Comparison of ENCODE assay signal across 1 cellular context in the genomic region with DNA sequence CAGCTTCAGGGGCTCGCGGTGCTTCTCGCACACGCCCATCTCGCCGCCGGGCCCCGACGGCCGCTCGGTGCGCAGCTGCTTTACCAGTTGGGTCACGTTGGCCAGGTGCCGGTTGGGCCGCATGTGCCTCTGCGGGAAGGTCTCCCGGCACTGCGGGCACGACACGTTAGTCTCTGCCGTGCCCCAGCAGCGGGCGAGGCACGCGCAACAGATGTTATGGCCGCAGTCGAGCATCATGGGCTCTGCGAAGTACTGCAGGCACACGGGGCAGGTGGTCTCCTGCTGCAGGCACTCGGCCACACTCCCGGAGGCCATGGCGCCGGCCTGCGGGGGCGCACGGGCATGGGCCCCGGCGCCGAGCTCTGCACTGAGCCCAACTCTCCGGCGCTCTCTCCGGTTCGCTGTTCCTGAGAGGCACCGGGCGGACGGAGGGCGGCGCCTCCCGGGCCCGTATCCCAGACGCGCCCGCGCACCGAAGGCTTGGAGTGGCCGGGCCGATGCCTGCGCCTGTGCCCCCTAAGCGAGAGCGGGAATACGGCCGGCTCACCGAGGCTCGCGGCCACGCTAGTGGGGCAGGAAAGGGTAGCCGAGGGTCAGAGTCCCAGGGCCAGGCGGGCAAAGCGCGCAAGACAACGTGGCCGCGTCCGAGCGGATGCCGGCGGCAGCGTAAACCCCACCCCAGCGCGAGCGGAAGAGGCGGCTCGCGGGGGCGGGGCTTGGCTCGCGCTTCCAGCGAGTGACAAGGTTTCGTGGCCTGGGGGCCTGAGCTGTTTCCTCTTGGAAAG.
A peak's percentile ranks its signal among the peaks of the same experiment; 100 is the strongest.
TF ChIP-seq lines count a peak whose summit lies in the region.

A gene with protein sequence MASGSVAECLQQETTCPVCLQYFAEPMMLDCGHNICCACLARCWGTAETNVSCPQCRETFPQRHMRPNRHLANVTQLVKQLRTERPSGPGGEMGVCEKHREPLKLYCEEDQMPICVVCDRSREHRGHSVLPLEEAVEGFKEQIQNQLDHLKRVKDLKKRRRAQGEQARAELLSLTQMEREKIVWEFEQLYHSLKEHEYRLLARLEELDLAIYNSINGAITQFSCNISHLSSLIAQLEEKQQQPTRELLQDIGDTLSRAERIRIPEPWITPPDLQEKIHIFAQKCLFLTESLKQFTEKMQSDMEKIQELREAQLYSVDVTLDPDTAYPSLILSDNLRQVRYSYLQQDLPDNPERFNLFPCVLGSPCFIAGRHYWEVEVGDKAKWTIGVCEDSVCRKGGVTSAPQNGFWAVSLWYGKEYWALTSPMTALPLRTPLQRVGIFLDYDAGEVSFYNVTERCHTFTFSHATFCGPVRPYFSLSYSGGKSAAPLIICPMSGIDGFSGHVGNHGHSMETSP (minus strand): TSS at position 668 of the 785 bp plus-strand sequence. CDS start 353 bp downstream, at position 315.

TF ChIP-seq in HepG2, 621 proteins besides CTCF, POLR2A, EP300 and RAD21 (continued from another document and continues in another):
- TF ChIP-seq ZFP36L2 (CRISPR knock-in tag; IDR thresholded peaks at IDR 0.05) (no peak), ZNF790 (CRISPR knock-in tag; IDR thresholded peaks at IDR 0.05; ENCODE audit: borderline replicate concordance) (peak; percentile 94), ZNF570 (CRISPR knock-in tag; IDR thresholded peaks at IDR 0.05; ENCODE audit: borderline replicate concordance) (peak; percentile 35; the same call in 1 of the 2 replicates), XBP1 (CRISPR knock-in tag; IDR thresholded peaks at IDR 0.05) (peak; percentile 97), ZNF329 (CRISPR knock-in tag; IDR thresholded peaks at IDR 0.05; ENCODE audit: low read depth) (peak; percentile 91), JUN (CRISPR knock-in tag; IDR thresholded peaks at IDR 0.05) (peak; percentile 50; the same call in 1 of the 2 replicates), RXRA (CRISPR knock-in tag; IDR thresholded peaks at IDR 0.05) (peak; percentile 41; the same call in 1 of the 2 replicates), SRSF1 (optimal IDR thresholded peaks at IDR 0.05; ENCODE audit: low read depth, low read length) (no peak), GTF2F1 (IDR thresholded peaks at IDR 0.05; ENCODE audit: low read length) (no peak), SP140L (CRISPR knock-in tag; IDR thresholded peaks at IDR 0.05; ENCODE audit: borderline replicate concordance) (no peak), ZNF17 (CRISPR knock-in tag; IDR thresholded peaks at IDR 0.05) (peak; percentile 86; the same call in 1 of the 2 replicates), ZNF143 (CRISPR knock-in tag; IDR thresholded peaks at IDR 0.05) (peak; percentile 76; the same call in 1 of the 2 replicates), MED13 (CRISPR knock-in tag; IDR thresholded peaks at IDR 0.05) (peak; percentile 89; the same call in 1 of the 2 replicates), MXD4 (CRISPR knock-in tag; IDR thresholded peaks at IDR 0.05) (peak; percentile 93), ZNF253 (CRISPR knock-in tag; IDR thresholded peaks at IDR 0.05; ENCODE audit: borderline replicate concordance) (peak; percentile 89), YEATS2 (CRISPR knock-in tag; IDR thresholded peaks at IDR 0.05; ENCODE audit: borderline replicate concordance) (peak; percentile 95), HNRNPK (IDR thresholded peaks at IDR 0.05; ENCODE audit: low read depth, low read length, poor library complexity, severe bottlenecking) (peak; percentile 34), ZNF749 (CRISPR knock-in tag; IDR thresholded peaks at IDR 0.05; ENCODE audit: borderline replicate concordance) (peak; percentile 60), THAP11 (CRISPR knock-in tag; IDR thresholded peaks at IDR 0.05) (peak; percentile 89), NCOA1 (CRISPR knock-in tag; IDR thresholded peaks at IDR 0.05) (no peak; the same call in 1 of the 2 replicates), NCOA2 (CRISPR knock-in tag; IDR thresholded peaks at IDR 0.05) (0 out of 2 replicates have a peak, but pooled peaks have one; percentile 20), ZNF230 (CRISPR knock-in tag; IDR thresholded peaks at IDR 0.05) (peak; percentile 92; the same call in 1 of the 2 replicates), FOXK1 (CRISPR knock-in tag; IDR thresholded peaks at IDR 0.05; ENCODE audit: borderline replicate concordance, low read depth) (no peak), MAFG (CRISPR knock-in tag; IDR thresholded peaks at IDR 0.05) (peak; percentile 36; the same call in 1 of the 2 replicates), ZNF772 (CRISPR knock-in tag; IDR thresholded peaks at IDR 0.05) (peak; percentile 94), GZF1 (CRISPR knock-in tag; IDR thresholded peaks at IDR 0.05) (no peak; the same call in 1 of the 2 replicates), PHB2 (IDR thresholded peaks at IDR 0.05; ENCODE audit: partially characterized antibody) (no peak), ZNF34 (CRISPR knock-in tag; IDR thresholded peaks at IDR 0.05; ENCODE audit: borderline replicate concordance) (0 out of 2 replicates have a peak, but pooled peaks have one; percentile 64), ZNF644 (CRISPR knock-in tag; IDR thresholded peaks at IDR 0.05; ENCODE audit: low read depth) (no peak), IKZF4 (CRISPR knock-in tag; IDR thresholded peaks at IDR 0.05; ENCODE audit: borderline replicate concordance, low read depth, not compliant biosample characterization) (peak; percentile 95)
- TF ChIP-seq, protein P1, sequence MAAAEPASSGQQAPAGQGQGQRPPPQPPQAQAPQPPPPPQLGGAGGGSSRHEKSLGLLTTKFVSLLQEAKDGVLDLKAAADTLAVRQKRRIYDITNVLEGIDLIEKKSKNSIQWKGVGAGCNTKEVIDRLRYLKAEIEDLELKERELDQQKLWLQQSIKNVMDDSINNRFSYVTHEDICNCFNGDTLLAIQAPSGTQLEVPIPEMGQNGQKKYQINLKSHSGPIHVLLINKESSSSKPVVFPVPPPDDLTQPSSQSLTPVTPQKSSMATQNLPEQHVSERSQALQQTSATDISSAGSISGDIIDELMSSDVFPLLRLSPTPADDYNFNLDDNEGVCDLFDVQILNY (CRISPR knock-in tag; conservative IDR thresholded peaks at IDR 0.05): peak; percentile 77; the same call in 1 of the 2 replicates
- TF ChIP-seq, protein P2, sequence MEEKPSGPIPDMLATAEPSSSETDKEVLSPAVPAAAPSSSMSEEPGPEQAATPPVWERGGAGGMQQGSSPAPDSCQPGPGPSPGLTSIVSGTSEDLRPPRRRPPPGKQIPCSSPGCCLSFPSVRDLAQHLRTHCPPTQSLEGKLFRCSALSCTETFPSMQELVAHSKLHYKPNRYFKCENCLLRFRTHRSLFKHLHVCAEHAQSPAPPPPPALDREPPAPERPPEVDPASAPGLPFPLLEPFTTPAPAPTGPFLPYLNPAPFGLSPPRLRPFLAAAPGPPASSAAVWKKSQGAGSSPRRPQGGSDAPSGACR (CRISPR knock-in tag; IDR thresholded peaks at IDR 0.05): peak; percentile 95
- TF ChIP-seq, protein P3, sequence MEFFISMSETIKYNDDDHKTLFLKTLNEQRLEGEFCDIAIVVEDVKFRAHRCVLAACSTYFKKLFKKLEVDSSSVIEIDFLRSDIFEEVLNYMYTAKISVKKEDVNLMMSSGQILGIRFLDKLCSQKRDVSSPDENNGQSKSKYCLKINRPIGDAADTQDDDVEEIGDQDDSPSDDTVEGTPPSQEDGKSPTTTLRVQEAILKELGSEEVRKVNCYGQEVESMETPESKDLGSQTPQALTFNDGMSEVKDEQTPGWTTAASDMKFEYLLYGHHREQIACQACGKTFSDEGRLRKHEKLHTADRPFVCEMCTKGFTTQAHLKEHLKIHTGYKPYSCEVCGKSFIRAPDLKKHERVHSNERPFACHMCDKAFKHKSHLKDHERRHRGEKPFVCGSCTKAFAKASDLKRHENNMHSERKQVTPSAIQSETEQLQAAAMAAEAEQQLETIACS (CRISPR knock-in tag; IDR thresholded peaks at IDR 0.05): no peak; the same call in 1 of the 2 replicates
- TF ChIP-seq, protein P4, sequence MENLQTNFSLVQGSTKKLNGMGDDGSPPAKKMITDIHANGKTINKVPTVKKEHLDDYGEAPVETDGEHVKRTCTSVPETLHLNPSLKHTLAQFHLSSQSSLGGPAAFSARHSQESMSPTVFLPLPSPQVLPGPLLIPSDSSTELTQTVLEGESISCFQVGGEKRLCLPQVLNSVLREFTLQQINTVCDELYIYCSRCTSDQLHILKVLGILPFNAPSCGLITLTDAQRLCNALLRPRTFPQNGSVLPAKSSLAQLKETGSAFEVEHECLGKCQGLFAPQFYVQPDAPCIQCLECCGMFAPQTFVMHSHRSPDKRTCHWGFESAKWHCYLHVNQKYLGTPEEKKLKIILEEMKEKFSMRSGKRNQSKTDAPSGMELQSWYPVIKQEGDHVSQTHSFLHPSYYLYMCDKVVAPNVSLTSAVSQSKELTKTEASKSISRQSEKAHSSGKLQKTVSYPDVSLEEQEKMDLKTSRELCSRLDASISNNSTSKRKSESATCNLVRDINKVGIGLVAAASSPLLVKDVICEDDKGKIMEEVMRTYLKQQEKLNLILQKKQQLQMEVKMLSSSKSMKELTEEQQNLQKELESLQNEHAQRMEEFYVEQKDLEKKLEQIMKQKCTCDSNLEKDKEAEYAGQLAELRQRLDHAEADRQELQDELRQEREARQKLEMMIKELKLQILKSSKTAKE (CRISPR knock-in tag; IDR thresholded peaks at IDR 0.05; ENCODE audit: borderline replicate concordance): no peak
- TF ChIP-seq, protein P5, sequence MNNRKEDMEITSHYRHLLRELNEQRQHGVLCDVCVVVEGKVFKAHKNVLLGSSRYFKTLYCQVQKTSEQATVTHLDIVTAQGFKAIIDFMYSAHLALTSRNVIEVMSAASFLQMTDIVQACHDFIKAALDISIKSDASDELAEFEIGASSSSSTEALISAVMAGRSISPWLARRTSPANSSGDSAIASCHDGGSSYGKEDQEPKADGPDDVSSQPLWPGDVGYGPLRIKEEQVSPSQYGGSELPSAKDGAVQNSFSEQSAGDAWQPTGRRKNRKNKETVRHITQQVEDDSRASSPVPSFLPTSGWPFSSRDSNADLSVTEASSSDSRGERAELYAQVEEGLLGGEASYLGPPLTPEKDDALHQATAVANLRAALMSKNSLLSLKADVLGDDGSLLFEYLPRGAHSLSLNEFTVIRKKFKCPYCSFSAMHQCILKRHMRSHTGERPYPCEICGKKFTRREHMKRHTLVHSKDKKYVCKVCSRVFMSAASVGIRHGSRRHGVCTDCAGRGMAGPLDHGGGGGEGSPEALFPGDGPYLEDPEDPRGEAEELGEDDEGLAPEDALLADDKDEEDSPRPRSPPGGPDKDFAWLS (CRISPR knock-in tag; IDR thresholded peaks at IDR 0.05; ENCODE audit: borderline replicate concordance): no peak
- TF ChIP-seq, protein P6, sequence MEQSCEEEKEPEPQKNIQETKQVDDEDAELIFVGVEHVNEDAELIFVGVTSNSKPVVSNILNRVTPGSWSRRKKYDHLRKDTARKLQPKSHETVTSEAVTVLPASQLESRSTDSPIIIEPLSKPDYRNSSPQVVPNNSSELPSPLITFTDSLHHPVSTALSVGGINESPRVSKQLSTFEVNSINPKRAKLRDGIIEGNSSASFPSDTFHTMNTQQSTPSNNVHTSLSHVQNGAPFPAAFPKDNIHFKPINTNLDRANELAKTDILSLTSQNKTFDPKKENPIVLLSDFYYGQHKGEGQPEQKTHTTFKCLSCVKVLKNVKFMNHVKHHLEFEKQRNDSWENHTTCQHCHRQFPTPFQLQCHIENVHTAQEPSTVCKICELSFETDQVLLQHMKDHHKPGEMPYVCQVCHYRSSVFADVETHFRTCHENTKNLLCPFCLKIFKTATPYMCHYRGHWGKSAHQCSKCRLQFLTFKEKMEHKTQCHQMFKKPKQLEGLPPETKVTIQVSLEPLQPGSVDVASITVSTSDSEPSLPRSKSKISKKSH (CRISPR knock-in tag; IDR thresholded peaks at IDR 0.05; ENCODE audit: borderline replicate concordance): peak; percentile 53
- TF ChIP-seq, protein P7, sequence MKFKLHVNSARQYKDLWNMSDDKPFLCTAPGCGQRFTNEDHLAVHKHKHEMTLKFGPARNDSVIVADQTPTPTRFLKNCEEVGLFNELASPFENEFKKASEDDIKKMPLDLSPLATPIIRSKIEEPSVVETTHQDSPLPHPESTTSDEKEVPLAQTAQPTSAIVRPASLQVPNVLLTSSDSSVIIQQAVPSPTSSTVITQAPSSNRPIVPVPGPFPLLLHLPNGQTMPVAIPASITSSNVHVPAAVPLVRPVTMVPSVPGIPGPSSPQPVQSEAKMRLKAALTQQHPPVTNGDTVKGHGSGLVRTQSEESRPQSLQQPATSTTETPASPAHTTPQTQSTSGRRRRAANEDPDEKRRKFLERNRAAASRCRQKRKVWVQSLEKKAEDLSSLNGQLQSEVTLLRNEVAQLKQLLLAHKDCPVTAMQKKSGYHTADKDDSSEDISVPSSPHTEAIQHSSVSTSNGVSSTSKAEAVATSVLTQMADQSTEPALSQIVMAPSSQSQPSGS (CRISPR knock-in tag; IDR thresholded peaks at IDR 0.05): peak; percentile 81; the same call in 1 of the 2 replicates
- TF ChIP-seq, protein P8, sequence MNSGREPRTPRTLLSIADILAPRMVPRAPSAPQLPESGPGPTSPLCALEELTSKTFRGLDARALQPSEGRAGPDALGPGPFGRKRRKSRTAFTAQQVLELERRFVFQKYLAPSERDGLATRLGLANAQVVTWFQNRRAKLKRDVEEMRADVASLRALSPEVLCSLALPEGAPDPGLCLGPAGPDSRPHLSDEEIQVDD (CRISPR knock-in tag; IDR thresholded peaks at IDR 0.05; ENCODE audit: borderline replicate concordance): peak; percentile 72; the same call in 1 of the 2 replicates
- TF ChIP-seq, protein P9, sequence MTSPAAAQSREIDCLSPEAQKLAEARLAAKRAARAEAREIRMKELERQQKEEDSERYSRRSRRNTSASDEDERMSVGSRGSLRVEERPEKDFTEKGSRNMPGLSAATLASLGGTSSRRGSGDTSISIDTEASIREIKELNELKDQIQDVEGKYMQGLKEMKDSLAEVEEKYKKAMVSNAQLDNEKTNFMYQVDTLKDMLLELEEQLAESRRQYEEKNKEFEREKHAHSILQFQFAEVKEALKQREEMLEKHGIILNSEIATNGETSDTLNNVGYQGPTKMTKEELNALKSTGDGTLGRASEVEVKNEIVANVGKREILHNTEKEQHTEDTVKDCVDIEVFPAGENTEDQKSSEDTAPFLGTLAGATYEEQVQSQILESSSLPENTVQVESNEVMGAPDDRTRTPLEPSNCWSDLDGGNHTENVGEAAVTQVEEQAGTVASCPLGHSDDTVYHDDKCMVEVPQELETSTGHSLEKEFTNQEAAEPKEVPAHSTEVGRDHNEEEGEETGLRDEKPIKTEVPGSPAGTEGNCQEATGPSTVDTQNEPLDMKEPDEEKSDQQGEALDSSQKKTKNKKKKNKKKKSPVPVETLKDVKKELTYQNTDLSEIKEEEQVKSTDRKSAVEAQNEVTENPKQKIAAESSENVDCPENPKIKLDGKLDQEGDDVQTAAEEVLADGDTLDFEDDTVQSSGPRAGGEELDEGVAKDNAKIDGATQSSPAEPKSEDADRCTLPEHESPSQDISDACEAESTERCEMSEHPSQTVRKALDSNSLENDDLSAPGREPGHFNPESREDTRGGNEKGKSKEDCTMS (CRISPR knock-in tag; conservative IDR thresholded peaks at IDR 0.05): no peak
- TF ChIP-seq, protein P10, sequence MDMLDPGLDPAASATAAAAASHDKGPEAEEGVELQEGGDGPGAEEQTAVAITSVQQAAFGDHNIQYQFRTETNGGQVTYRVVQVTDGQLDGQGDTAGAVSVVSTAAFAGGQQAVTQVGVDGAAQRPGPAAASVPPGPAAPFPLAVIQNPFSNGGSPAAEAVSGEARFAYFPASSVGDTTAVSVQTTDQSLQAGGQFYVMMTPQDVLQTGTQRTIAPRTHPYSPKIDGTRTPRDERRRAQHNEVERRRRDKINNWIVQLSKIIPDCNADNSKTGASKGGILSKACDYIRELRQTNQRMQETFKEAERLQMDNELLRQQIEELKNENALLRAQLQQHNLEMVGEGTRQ (IDR thresholded peaks at IDR 0.05; ENCODE audit: low read depth, low read length): no peak
- TF ChIP-seq, protein P10 (CRISPR knock-in tag; IDR thresholded peaks at IDR 0.05; ENCODE audit: borderline replicate concordance): no peak; the same call in 1 of the 2 replicates
